20 cellular contexts compared by ENCODE assay signal in the genomic region with DNA sequence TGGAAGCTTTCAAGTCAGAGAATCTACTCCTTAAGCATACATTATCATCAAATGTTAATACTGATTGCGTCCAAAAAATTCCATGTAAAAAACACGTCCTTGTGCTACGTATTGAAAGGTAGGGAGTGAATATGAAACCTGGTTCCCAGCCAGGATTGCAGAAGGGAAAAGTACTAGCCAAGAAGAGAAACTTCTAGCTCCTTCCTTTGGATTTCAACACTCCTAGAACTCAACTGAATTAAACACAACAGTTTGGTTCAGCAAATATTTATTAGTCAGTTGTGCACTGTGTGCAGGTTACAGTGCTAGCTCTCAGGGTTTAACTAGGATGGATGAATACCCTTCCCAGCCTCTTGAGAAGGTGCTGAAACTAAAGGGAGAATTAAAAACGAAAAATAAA. TPM values are rescaled to one million over a fixed set of nuclear protein-coding genes. Genes with fewer than 3 reads are reported as not detected.
A peak's percentile ranks its signal among the peaks of the same experiment; 100 is the strongest.
DNase-seq lines count a peak whose midpoint lies in the region; ATAC-seq and TF ChIP-seq lines count a peak whose summit lies in the region.
"Had no signal": no experiment of that assay in that cellular context is flagged by ENCODE, and none has a peak within 500 bp of the region (broad histone marks: within the 10 kb centered on the region; RNA-seq: fewer than 3 reads in every experiment).

No MANE protein-coding gene starts in this region.

- H3K27me3 ChIP-seq in colonic mucosa, result no peaks in the 10 kb centered on the region
- no peaks in the 10 kb centered on the region for H3K27me3 ChIP-seq in right cardiac atrium (ENCODE audit: control insufficient read depth, insufficient read depth)
- H3K27me3 ChIP-seq: BLaER1, neutrophil had no signal

- no peaks in the 10 kb centered on the region for H3K36me3 ChIP-seq in colonic mucosa
- H3K36me3 ChIP-seq: BLaER1, neutrophil had no signal

- H3K27ac ChIP-seq in colonic mucosa (peak overlapping the region; percentile 8), right cardiac atrium (ENCODE audit: low read length) (peak overlapping the region; percentile 20)
- H3K27ac ChIP-seq: BLaER1, KMS-11, neutrophil had no signal

- no peak for ATAC-seq in right cardiac atrium
- ATAC-seq: T-cell had no signal

- H3K9ac ChIP-seq in colonic mucosa (ENCODE audit: low read depth in 2 of 2, low read length in 2 of 2), result no peak overlapping the region
- H3K9ac ChIP-seq: BLaER1, KMS-11 had no signal

- intact Hi-C loops in colonic mucosa (cut with DNase I), result no loop called here
- intact Hi-C loops in right cardiac atrium (cut with DNase I), result loop anchor here in 2 of 4 donors (5.0 to 10.0 kb wide), 2 partner anchors 48 to 65 kb away; no protein-coding TSS in a partner anchor

- no peaks in the 10 kb centered on the region for H3K4me1 ChIP-seq in colonic mucosa
- H3K4me1 ChIP-seq in right cardiac atrium (ENCODE audit: control insufficient read depth, insufficient read depth, low read length), result no peaks in the 10 kb centered on the region
- H3K4me1 ChIP-seq: BLaER1 had no signal

- TF ChIP-seq CTCF in colonic mucosa (IDR thresholded peaks at IDR 0.05), result no peak

- H3K4me3 ChIP-seq in colonic mucosa, result no peak overlapping the region
- H3K4me3 ChIP-seq in right cardiac atrium (ENCODE audit: low read length), result no peak overlapping the region
- H3K4me3 ChIP-seq: BLaER1 had no signal

- DNase-seq in SHP77 treated with DMSO at 0.1 percent for 48 hours (lab: John Stamatoyannopoulos, UW), result peak; percentile 13
- DNase-seq in SHP77 (lab: John Stamatoyannopoulos, UW), result no peak
- DNase-seq in colonic mucosa, result no peak
- no peak for DNase-seq in right cardiac atrium
- DNase-seq in superior temporal gyrus (ENCODE audit: extremely low spot score), result peak; percentile 48
- DNase-seq in hepatic stellate cell (ENCODE audit: low spot score), result no peak
- DNase-seq in Ammon's horn (ENCODE audit: low spot score), result no peak
- no peak for DNase-seq in NCI-H1092 treated with DMSO at 0.1 percent for 48 hours (lab: John Stamatoyannopoulos, UW)
- DNase-seq: activated CD4-positive, alpha-beta T cell treated with anti-CD3 and anti-CD28 coated beads, Interleukin-2, amount 10 ng/mL, durations not matched to agents 7 days and 5 days; activated CD8-positive, alpha-beta memory T cell treated with anti-CD3 and anti-CD28 coated beads, Interleukin-2, amount 50 U/mL, for 48 hours; activated gamma-delta T cell; amniotic stem cell; Calu3; cerebellar nuclear complex; endodermal cell; NCI-H526; T-cell had no signal

- 28% methylated on average over 4 of the region's 4 CpGs for WGBS in right cardiac atrium

- H3K9me3 ChIP-seq in colonic mucosa, result no peaks in the 10 kb centered on the region
- no peaks in the 10 kb centered on the region for H3K9me3 ChIP-seq in right cardiac atrium (ENCODE audit: control insufficient read depth, low read length)
- H3K9me3 ChIP-seq: BLaER1, neutrophil had no signal

RNA-seq across cellular contexts. Expression of gene FHL2, which starts 33.9 kb away (rescaled TPM):
- 100 to 1,000 TPM; 103 to 212 TPM for total RNA-seq in colonic mucosa
- total RNA-seq in right cardiac atrium, result 100 to 1,000 TPM; 423 to 631 (median 511) TPM
- 410 TPM for polyA plus RNA-seq in right cardiac atrium

Comparison
In these comparisons a context has a peak if more than half of its experiments do, and no peak if none do; other contexts are left out.
1. DNase-seq: peak in SHP77 treated with DMSO at 0.1 percent for 48 hours (single experiment) and superior temporal gyrus (single experiment); none in SHP77 (0 of 2), colonic mucosa (single experiment), right cardiac atrium (0 of 3), hepatic stellate cell (single experiment), Ammon's horn (single experiment) and NCI-H1092 treated with DMSO at 0.1 percent for 48 hours (single experiment).